Comparison of ENCODE assay signal across 1 cellular context in genomic region chr6:158110986-158111385, GRCh38.
A peak's percentile ranks its signal among the peaks of the same experiment; 100 is the strongest.
TF ChIP-seq lines count a peak whose summit lies in the region.

No MANE protein-coding gene starts in this region.

TF ChIP-seq in HepG2, 621 proteins besides CTCF, POLR2A, EP300 and RAD21:
- TF ChIP-seq, protein P1, sequence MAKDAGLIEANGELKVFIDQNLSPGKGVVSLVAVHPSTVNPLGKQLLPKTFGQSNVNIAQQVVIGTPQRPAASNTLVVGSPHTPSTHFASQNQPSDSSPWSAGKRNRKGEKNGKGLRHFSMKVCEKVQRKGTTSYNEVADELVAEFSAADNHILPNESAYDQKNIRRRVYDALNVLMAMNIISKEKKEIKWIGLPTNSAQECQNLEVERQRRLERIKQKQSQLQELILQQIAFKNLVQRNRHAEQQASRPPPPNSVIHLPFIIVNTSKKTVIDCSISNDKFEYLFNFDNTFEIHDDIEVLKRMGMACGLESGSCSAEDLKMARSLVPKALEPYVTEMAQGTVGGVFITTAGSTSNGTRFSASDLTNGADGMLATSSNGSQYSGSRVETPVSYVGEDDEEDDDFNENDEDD (CRISPR knock-in tag; IDR thresholded peaks at IDR 0.05; ENCODE audit: borderline replicate concordance): no peak
- TF ChIP-seq KDM2A (CRISPR knock-in tag; IDR thresholded peaks at IDR 0.05; ENCODE audit: borderline replicate concordance, low read depth) (0 out of 2 replicates have a peak, but pooled peaks have one; percentile 17), RBFOX2 (IDR thresholded peaks at IDR 0.05; ENCODE audit: low read depth, low read length) (no peak), POLR2AphosphoS2 (IDR thresholded peaks at IDR 0.05; ENCODE audit: low read depth, low read length) (peak; percentile 55; the same call in 1 of the 2 replicates)
- TF ChIP-seq, protein P2, sequence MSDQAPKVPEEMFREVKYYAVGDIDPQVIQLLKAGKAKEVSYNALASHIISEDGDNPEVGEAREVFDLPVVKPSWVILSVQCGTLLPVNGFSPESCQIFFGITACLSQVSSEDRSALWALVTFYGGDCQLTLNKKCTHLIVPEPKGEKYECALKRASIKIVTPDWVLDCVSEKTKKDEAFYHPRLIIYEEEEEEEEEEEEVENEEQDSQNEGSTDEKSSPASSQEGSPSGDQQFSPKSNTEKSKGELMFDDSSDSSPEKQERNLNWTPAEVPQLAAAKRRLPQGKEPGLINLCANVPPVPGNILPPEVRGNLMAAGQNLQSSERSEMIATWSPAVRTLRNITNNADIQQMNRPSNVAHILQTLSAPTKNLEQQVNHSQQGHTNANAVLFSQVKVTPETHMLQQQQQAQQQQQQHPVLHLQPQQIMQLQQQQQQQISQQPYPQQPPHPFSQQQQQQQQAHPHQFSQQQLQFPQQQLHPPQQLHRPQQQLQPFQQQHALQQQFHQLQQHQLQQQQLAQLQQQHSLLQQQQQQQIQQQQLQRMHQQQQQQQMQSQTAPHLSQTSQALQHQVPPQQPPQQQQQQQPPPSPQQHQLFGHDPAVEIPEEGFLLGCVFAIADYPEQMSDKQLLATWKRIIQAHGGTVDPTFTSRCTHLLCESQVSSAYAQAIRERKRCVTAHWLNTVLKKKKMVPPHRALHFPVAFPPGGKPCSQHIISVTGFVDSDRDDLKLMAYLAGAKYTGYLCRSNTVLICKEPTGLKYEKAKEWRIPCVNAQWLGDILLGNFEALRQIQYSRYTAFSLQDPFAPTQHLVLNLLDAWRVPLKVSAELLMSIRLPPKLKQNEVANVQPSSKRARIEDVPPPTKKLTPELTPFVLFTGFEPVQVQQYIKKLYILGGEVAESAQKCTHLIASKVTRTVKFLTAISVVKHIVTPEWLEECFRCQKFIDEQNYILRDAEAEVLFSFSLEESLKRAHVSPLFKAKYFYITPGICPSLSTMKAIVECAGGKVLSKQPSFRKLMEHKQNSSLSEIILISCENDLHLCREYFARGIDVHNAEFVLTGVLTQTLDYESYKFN (CRISPR knock-in tag; conservative IDR thresholded peaks at IDR 0.05): no peak
TF ChIP-seq in HepG2: peak in this region for 2.
